In the genomic region with DNA sequence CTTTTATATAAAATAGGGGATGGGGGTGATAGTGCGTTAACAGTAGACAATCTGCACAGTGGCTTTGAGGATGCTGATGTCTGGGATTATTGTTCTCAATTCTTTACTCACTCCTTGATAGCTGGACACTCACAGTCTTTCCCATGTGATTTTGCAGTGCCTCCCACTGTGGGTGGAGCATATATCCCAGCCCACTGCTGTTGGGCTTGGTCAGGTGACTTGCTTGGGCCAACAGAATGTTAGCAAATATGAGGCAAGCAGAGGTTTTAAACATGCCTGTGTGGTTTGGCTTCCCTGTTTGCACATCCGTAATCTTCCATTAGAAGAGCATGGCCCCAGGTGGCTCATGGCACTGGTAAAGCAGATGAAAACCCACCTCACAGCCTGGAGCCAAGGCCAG, we compare ENCODE assay signal across 22 cellular contexts. TPM values are rescaled to one million over a fixed set of nuclear protein-coding genes. Genes with fewer than 3 reads are reported as not detected.
DNase-seq lines count a peak whose midpoint lies in the region; FAIRE-seq and TF ChIP-seq lines count a peak whose summit lies in the region.
"Had no signal": no experiment of that assay in that cellular context is flagged by ENCODE, and none has a peak within 500 bp of the region (broad histone marks: within the 10 kb centered on the region; RNA-seq: fewer than 3 reads in every experiment).

No MANE protein-coding gene starts in this region.

- no peak overlapping the region for H3K9ac ChIP-seq in H1 (replicated peaks in 1 of 4; ENCODE audit: extremely low read depth in 1 of 4, low read depth in 3 of 4, low read length in 3 of 4)

- H2AK5ac ChIP-seq in H1 (ENCODE audit: low read depth, low read length): no peak overlapping the region

- no peaks in the 10 kb centered on the region for H3K79me2 ChIP-seq in H1 (ENCODE audit: control insufficient read depth in 1 of 2, insufficient read depth in 2 of 2, low read length in 2 of 2)

- H3K4me1 ChIP-seq in H1 (replicated peaks in 1 of 4; ENCODE audit: control insufficient read depth in 3 of 4, insufficient read depth in 4 of 4, low read length in 3 of 4) (no peaks in the 10 kb centered on the region), vagina (no peaks in the 10 kb centered on the region)

- H3K27ac ChIP-seq in H1 (ENCODE audit: low read depth, low read length) (no peak overlapping the region), vagina (no peak overlapping the region)
- H3K27ac ChIP-seq: 22Rv1 had no signal

- TF ChIP-seq POLR2A in H1 (IDR thresholded peaks at IDR 0.05; ENCODE audit: control extremely low read depth in 1 of 2, low read depth in 2 of 2, low read length in 2 of 2): no peak
- TF ChIP-seq POLR2A in vagina (IDR thresholded peaks at IDR 0.05): no peak

- no peak overlapping the region for H3K4me2 ChIP-seq in H1 (ENCODE audit: insufficient read depth in 1 of 2, low read depth in 2 of 2, low read length in 2 of 2)

- peak overlapping the region; percentile 32 for H3K4ac ChIP-seq in H1 (replicated peaks; ENCODE audit: insufficient read length, low read depth, low read length)

- no peaks in the 10 kb centered on the region for H3K27me3 ChIP-seq in H1 (replicated peaks in 1 of 4; ENCODE audit: control insufficient read depth in 3 of 4, extremely low read depth in 1 of 4, insufficient read depth in 3 of 4, low read length in 3 of 4)
- no peaks in the 10 kb centered on the region for H3K27me3 ChIP-seq in vagina

- TF ChIP-seq CTCF in H1 (IDR thresholded peaks at IDR 0.05; ENCODE audit: control extremely low read depth in 1 of 3, insufficient read depth in 1 of 3, low read depth in 1 of 3, low read length in 3 of 3): no peak
- TF ChIP-seq CTCF in vagina (IDR thresholded peaks at IDR 0.05): no peak

- H3K23me2 ChIP-seq in H1 (ENCODE audit: low read depth, low read length): no peaks in the 10 kb centered on the region

- no peaks in the 10 kb centered on the region for H4K20me1 ChIP-seq in H1 (replicated peaks in 1 of 2; ENCODE audit: control insufficient read depth in 1 of 2, insufficient read depth in 2 of 2, low read length in 2 of 2)

- no peaks in the 10 kb centered on the region for H3K79me1 ChIP-seq in H1 (ENCODE audit: low read depth, low read length)

- no peak overlapping the region for H3K23ac ChIP-seq in H1 (ENCODE audit: insufficient read length)

- no peak for TF ChIP-seq RAD21 in H1 (IDR thresholded peaks at IDR 0.05 in 1 of 2, conservative IDR thresholded peaks at IDR 0.05 in 1 of 2; ENCODE audit: low read depth in 2 of 2, low read length in 2 of 2)

- H3K9me3 ChIP-seq in H1 (ENCODE audit: insufficient read depth in 2 of 2, low read depth in 1 of 2, low read length in 1 of 2) (no peaks in the 10 kb centered on the region), vagina (no peaks in the 10 kb centered on the region)

- DNase-seq in NCI-H146 (lab: John Stamatoyannopoulos, UW) (peak; percentile 43), NCI-H146 treated with DMSO at 0.1 percent for 48 hours (lab: John Stamatoyannopoulos, UW; ENCODE audit: unreplicated experiment) (no peak), NCI-H226 (peak; percentile 17), H1 (ENCODE audit: low read depth in 1 of 2, low spot score in 2 of 2) (no peak), anterior cingulate cortex (lab: John Stamatoyannopoulos, UW) (no peak), vagina (ENCODE audit: extremely low spot score in 2 of 2) (no peak), T-helper 9 cell (no peak)
- no peak for DNase-seq in activated effector memory CD4-positive, alpha-beta T cell treated with anti-CD3 and anti-CD28 coated beads, Interleukin-2, amount 50 U/mL, for 16 hours
- DNase-seq: GF-D8, MM.1S, NCI-H1092 treated with DMSO at 0.1 percent for 48 hours, NCI-H1436 treated with DMSO at 0.1 percent for 48 hours, NCI-H2029 treated with DMSO at 0.1 percent for 48 hours, NCI-H2171, NCI-H524 treated with DMSO at 0.1 percent for 48 hours, OCI-M1, SW 1271, T-helper 2 cell had no signal

- intact Hi-C loops in vagina (cut with DNase I): loop anchor here (2.0 kb wide), 1 partner anchor 43 kb away; no protein-coding TSS in a partner anchor

- no peak overlapping the region for H3K56ac ChIP-seq in H1 (replicated peaks; ENCODE audit: insufficient read length, low read depth, low read length)

- 94% methylated on average over 2 of the region's 2 CpGs; no CpG with 5 or more reads in 1 of the 2 experiments for WGBS in H1 (ENCODE audit: extremely low coverage in 1 of 2, insufficient coverage in 1 of 2, insufficient read length in 1 of 2, insufficient replicate concordance in 2 of 2, low coverage in 1 of 2, low lambda C conversion rate in 2 of 2, missing lambda C conversion rate in 1 of 2), 2 experiments

- H4K8ac ChIP-seq in H1 (ENCODE audit: extremely low read depth, insufficient read depth, low read length): no peak overlapping the region

- H3K18ac ChIP-seq in H1 (ENCODE audit: extremely low read depth, low read length): no peak overlapping the region

- no peak overlapping the region for H4K91ac ChIP-seq in H1 (replicated peaks; ENCODE audit: insufficient read length, low read length)

- no peak overlapping the region for H3K14ac ChIP-seq in H1 (ENCODE audit: insufficient read length)

- H3K4me3 ChIP-seq in H1 (ENCODE audit: extremely low read depth in 1 of 4, insufficient read depth in 2 of 4, low read depth in 3 of 4, low read length in 4 of 4) (no peak overlapping the region), vagina (no peak overlapping the region)

- CTCF ChIA-PET in H1 (lab: Charles Lee; ENCODE audit: partially characterized antibody): interaction anchor here (0.6 to 1.4 kb wide), 2 partner anchors 51 to 600 kb away, joined by 3 read pairs; no protein-coding TSS in a partner anchor

- no peak overlapping the region for H4K5ac ChIP-seq in H1 (ENCODE audit: insufficient read length, low read depth, low read length)

- POLR2A ChIA-PET in H1 (lab: Charles Lee; ENCODE audit: partially characterized antibody): no interaction called here

- no peak overlapping the region for H2BK120ac ChIP-seq in H1 (replicated peaks; ENCODE audit: low read depth, low read length)

- H3K36me3 ChIP-seq in H1 (ENCODE audit: control insufficient read depth in 2 of 4, insufficient read depth in 4 of 4, low read length in 3 of 4) (no peaks in the 10 kb centered on the region), vagina (no peaks in the 10 kb centered on the region)

- H2BK15ac ChIP-seq in H1 (ENCODE audit: low read length): no peak overlapping the region

- no peak for TF ChIP-seq EP300 in H1 (IDR thresholded peaks at IDR 0.05; ENCODE audit: borderline replicate concordance in 1 of 2, low read depth in 2 of 2, low read length in 2 of 2)

- H2BK5ac ChIP-seq in H1 (ENCODE audit: low read depth, low read length): no peak overlapping the region

- H2BK20ac ChIP-seq in H1 (ENCODE audit: low read length): no peak overlapping the region

- no peak overlapping the region for H2BK12ac ChIP-seq in H1 (ENCODE audit: low read depth, low read length)

- FAIRE-seq in H1 (lab: Jason Lieb, UNC): no peak
- FAIRE-seq: GM19239, RCC 7860 had no signal

- peak overlapping the region; percentile 68; the same call in 1 of the 2 replicates for H2AFZ ChIP-seq in H1 (ENCODE audit: low read length)

TF ChIP-seq in H1, 55 proteins besides CTCF, POLR2A, EP300 and RAD21:
- TF ChIP-seq SRF (IDR thresholded peaks at IDR 0.05; ENCODE audit: low read depth, low read length): no peak
- TF ChIP-seq, protein P1, sequence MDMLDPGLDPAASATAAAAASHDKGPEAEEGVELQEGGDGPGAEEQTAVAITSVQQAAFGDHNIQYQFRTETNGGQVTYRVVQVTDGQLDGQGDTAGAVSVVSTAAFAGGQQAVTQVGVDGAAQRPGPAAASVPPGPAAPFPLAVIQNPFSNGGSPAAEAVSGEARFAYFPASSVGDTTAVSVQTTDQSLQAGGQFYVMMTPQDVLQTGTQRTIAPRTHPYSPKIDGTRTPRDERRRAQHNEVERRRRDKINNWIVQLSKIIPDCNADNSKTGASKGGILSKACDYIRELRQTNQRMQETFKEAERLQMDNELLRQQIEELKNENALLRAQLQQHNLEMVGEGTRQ (IDR thresholded peaks at IDR 0.05; ENCODE audit: low read length): 0 out of 2 replicates have a peak, but pooled peaks have one; percentile 22
TF ChIP-seq in H1: peak in this region for 1.

RNA-seq across cellular contexts. Expression of gene CPA3, which starts 46.5 kb away (rescaled TPM):
- total RNA-seq in H1 (2021; fragmentation: NEBNext Ultra II Directional; extraction: Animal tissue kit (Norgen Biotek cat#: 25700)): not detected in 2 replicates
- not detected in 2 replicates for polyA plus RNA-seq in H1 (2011; rRNA removed)
- not detected for polyA plus RNA-seq in H1 (2011; cell fraction: cytosol; rRNA removed)
- polyA plus RNA-seq in H1 (2011; cell fraction: nucleus; rRNA removed): not detected
- not detected in 4 replicates for polyA plus RNA-seq in H1 (2012, experiment 1 of 2)
- polyA plus RNA-seq in H1 (2012, experiment 2 of 2): not detected
- polyA plus RNA-seq in H1 (2013, experiment 1 of 2): not detected
- polyA plus RNA-seq in H1 (2013, experiment 2 of 2): not detected
- not detected in 2 replicates for polyA minus RNA-seq in H1 (2011; rRNA and poly(A)+ RNA removed)
- polyA minus RNA-seq in H1 (2011; cell fraction: cytosol; rRNA and poly(A)+ RNA removed): not detected
- not detected for polyA minus RNA-seq in H1 (2011; cell fraction: nucleus; rRNA and poly(A)+ RNA removed)
- total RNA-seq in vagina: 14.5 TPM
- polyA plus RNA-seq: CD14-positive monocyte had no signal

Comparison
In these comparisons a context has a peak if more than half of its experiments do, and no peak if none do; other contexts are left out.
1. DNase-seq: peak in NCI-H146 (single experiment) and NCI-H226 (single experiment); none in NCI-H146 treated with DMSO at 0.1 percent for 48 hours (single experiment), H1 (0 of 2), anterior cingulate cortex (0 of 58), vagina (0 of 2), activated effector memory CD4-positive, alpha-beta T cell treated with anti-CD3 and anti-CD28 coated beads, Interleukin-2, amount 50 U/mL, for 16 hours (single experiment) and T-helper 9 cell (single experiment).
2. RNA of gene CPA3, which starts 46.5 kb away (total RNA-seq): 14.5 TPM in vagina (single experiment); not detected in H1; every median in the first group is over 10 times any median in the second.